In the genomic region with DNA sequence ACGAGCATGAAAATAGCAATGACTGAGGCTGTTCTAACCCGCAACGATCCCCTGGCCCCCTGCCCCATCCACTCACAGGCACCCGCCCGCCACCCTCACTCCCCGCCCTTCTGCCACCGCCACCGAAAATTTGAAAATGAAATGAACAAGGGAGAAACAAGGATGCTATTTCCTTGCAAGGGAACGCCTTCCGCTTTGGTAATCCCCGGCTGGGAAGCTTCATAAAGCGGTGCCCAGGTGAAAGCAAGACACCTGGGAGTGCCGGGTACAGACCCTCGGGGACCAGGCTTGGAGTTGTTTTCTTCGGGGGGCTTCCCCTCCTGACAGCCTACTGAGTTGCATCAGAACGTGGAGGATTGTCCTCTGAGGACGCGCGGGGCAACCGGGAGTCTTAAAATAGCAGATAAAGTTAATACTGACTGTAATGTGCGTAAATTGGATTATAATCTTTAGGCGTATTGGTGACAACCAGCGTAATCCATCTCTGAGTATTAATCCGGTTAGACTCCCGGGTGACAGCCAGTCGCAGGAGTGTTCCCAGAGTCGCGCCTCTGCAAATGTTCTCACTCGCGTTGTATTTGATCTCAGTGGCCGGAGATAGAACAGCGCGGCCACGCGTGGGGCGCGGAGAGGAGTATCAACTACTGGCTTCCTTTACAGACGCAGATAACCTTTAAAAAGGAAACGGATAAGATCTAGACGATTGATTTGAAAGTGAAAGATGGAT, we compare ENCODE assay signal across 8 cellular contexts. TPM values are rescaled to one million over a fixed set of nuclear protein-coding genes. Genes with fewer than 3 reads are reported as not detected.
DNase-seq lines count a peak whose midpoint lies in the region; ATAC-seq and TF ChIP-seq lines count a peak whose summit lies in the region.

No MANE protein-coding gene starts in this region.

- CTCF ChIA-PET in Caco-2 (lab: Charles Lee), result interaction anchor here (0.8 to 3.7 kb wide), 11 partner anchors 11 to 488 kb away, joined by 3 to 32 read pairs (median 4); a partner anchor contains a TSS
- CTCF ChIA-PET in HEK293T (lab: Yijun Ruan, JAX), result no interaction called here

- H3K4me2 ChIP-seq in hepatocyte, result peak overlapping the region; percentile 96

- H3K4me3 ChIP-seq in Caco-2 (ENCODE audit: low read depth, low read length) (peak overlapping the region; percentile 62), Peyer's patch (peak overlapping the region; percentile 69 to 98 (median 82)), hepatocyte (peak overlapping the region; percentile 53), skeletal muscle cell (ENCODE audit: low read depth, low read length) (peak overlapping the region; percentile 91)

- H3K4me3 Mint-ChIP-seq in Caco-2 (ENCODE audit: unreplicated experiment), result peak overlapping the region; percentile 69
- peak overlapping the region; percentile 94 for H3K4me3 Mint-ChIP-seq in activated naive CD4-positive, alpha-beta T cell treated with anti-CD3 and anti-CD28 coated beads, Interleukin-2, amount 50 U/mL, for 24 hours

- H3K27me3 ChIP-seq in Caco-2 (replicated peaks; ENCODE audit: control insufficient read depth, insufficient read depth, low read length) (no peaks in the 10 kb centered on the region), Peyer's patch (no peaks in the 10 kb centered on the region), hepatocyte (no peaks in the 10 kb centered on the region)

- peaks cover 35% of the 10 kb centered on the region for H3K79me2 ChIP-seq in hepatocyte

- POLR2A ChIA-PET in Caco-2 (lab: Charles Lee), result interaction anchor here (0.8 to 1.5 kb wide), 4 partner anchors 9 to 61 kb away, joined by 3 to 9 read pairs (median 6); a partner anchor contains a TSS
- POLR2A ChIA-PET in HEK293T (lab: Yijun Ruan, JAX), result interaction anchor here (0.8 to 1.8 kb wide), 4 partner anchors 10 to 266 kb away, joined by 4 to 12 read pairs (median 4); a partner anchor contains a TSS

- H3K36me3 ChIP-seq in Caco-2 (ENCODE audit: control insufficient read depth, insufficient read depth, low read length) (no peaks in the 10 kb centered on the region), Peyer's patch (no peaks in the 10 kb centered on the region), hepatocyte (replicated peaks; ENCODE audit: insufficient read depth, low read depth) (no peaks in the 10 kb centered on the region)

- no peaks in the 10 kb centered on the region for H3K36me3 Mint-ChIP-seq in Caco-2 (ENCODE audit: insufficient read depth, unreplicated experiment)
- no peaks in the 10 kb centered on the region for H3K36me3 Mint-ChIP-seq in activated naive CD4-positive, alpha-beta T cell treated with anti-CD3 and anti-CD28 coated beads, Interleukin-2, amount 50 U/mL, for 24 hours

- H3K4me1 Mint-ChIP-seq in Caco-2 (ENCODE audit: low read depth, unreplicated experiment), result peaks cover 6% of the 10 kb centered on the region
- peaks cover 38% of the 10 kb centered on the region for H3K4me1 Mint-ChIP-seq in activated naive CD4-positive, alpha-beta T cell treated with anti-CD3 and anti-CD28 coated beads, Interleukin-2, amount 50 U/mL, for 24 hours

- H3K27ac ChIP-seq in Peyer's patch (peak overlapping the region; percentile 72 to 90 (median 87)), hepatocyte (no peak overlapping the region)

- H3K27me3 Mint-ChIP-seq in Caco-2 (ENCODE audit: insufficient read depth, unreplicated experiment), result no peaks in the 10 kb centered on the region
- no peaks in the 10 kb centered on the region for H3K27me3 Mint-ChIP-seq in activated naive CD4-positive, alpha-beta T cell treated with anti-CD3 and anti-CD28 coated beads, Interleukin-2, amount 50 U/mL, for 24 hours

- WGBS in hepatocyte (ENCODE audit: low lambda C conversion rate, missing lambda C conversion rate), result 1% methylated on average over 40 of the region's 40 CpGs

- no peak for ATAC-seq in GM18873 (IDR thresholded peaks at IDR 0.05; ENCODE audit: low FRiP score, unreplicated experiment)

- BruUV-seq in Caco-2 (replicated peaks; lab: Mats Ljungman, UMichigan), result no TSS peak

- no peak for TF ChIP-seq POLR2A in Peyer's patch (IDR thresholded peaks at IDR 0.05)

- intact Hi-C loops in Caco-2 (cut with micrococcal nuclease; ENCODE audit: unreplicated experiment), result loop anchor here (2.0 to 5.0 kb wide), 6 partner anchors 146 to 474 kb away; no protein-coding TSS in a partner anchor

- no peak overlapping the region for H3K27ac Mint-ChIP-seq in Caco-2 (ENCODE audit: unreplicated experiment)
- peak overlapping the region; percentile 93 for H3K27ac Mint-ChIP-seq in activated naive CD4-positive, alpha-beta T cell treated with anti-CD3 and anti-CD28 coated beads, Interleukin-2, amount 50 U/mL, for 24 hours

- no peaks in the 10 kb centered on the region for H3K9me3 Mint-ChIP-seq in Caco-2 (ENCODE audit: unreplicated experiment)
- H3K9me3 Mint-ChIP-seq in activated naive CD4-positive, alpha-beta T cell treated with anti-CD3 and anti-CD28 coated beads, Interleukin-2, amount 50 U/mL, for 24 hours, result no peaks in the 10 kb centered on the region

- peak overlapping the region; percentile 89 for H2AFZ ChIP-seq in hepatocyte

- DNase-seq in Caco-2 (peak; percentile 10 to 26), HEK293T (ENCODE audit: extremely low spot score) (peak; percentile 32), Peyer's patch (peak; percentile 57 to 81 (median 59)), hepatocyte (ENCODE audit: low spot score) (peak; percentile 26), skeletal muscle cell (ENCODE audit: low read depth) (no peak), MV-4-11 (lab: John Stamatoyannopoulos, UW) (no peak)

- peaks cover 5% of the 10 kb centered on the region; the same call in 1 of the 2 replicates for H3K4me1 ChIP-seq in Caco-2
- peaks cover 0 to 24% (median 6%) of the 10 kb centered on the region in 4 donors for H3K4me1 ChIP-seq in Peyer's patch
- H3K4me1 ChIP-seq in hepatocyte (ENCODE audit: insufficient read depth), result peaks cover 7% of the 10 kb centered on the region

- TF ChIP-seq CTCF in Caco-2 (IDR thresholded peaks at IDR 0.05; ENCODE audit: insufficient read depth in 1 of 2, low read depth in 1 of 2, low read length in 1 of 2, severe bottlenecking in 1 of 2, unreplicated experiment in 1 of 2) (no peak), Peyer's patch (IDR thresholded peaks at IDR 0.05) (peak in 1 of 6 experiments; percentile 26), hepatocyte (IDR thresholded peaks at IDR 0.05; ENCODE audit: poor library complexity) (no peak)

- no peaks in the 10 kb centered on the region for H4K20me1 ChIP-seq in hepatocyte (ENCODE audit: insufficient read depth, poor library complexity, severe bottlenecking)

- H3K9me3 ChIP-seq in Caco-2 (no peaks in the 10 kb centered on the region), Peyer's patch (no peaks in the 10 kb centered on the region), hepatocyte (ENCODE audit: low read depth) (no peaks in the 10 kb centered on the region)

- no peaks in the 10 kb centered on the region for H3K9me2 ChIP-seq in hepatocyte (replicated peaks; ENCODE audit: insufficient read depth)

TF ChIP-seq in HEK293T, 16 proteins besides CTCF, POLR2A, EP300 and RAD21:
- TF ChIP-seq TARDBP (IDR thresholded peaks at IDR 0.05), result peak; percentile 14; the same call in 1 of the 2 replicates
- no peak for TF ChIP-seq L3MBTL2 (conservative IDR thresholded peaks at IDR 0.05)
- TF ChIP-seq, protein P1, sequence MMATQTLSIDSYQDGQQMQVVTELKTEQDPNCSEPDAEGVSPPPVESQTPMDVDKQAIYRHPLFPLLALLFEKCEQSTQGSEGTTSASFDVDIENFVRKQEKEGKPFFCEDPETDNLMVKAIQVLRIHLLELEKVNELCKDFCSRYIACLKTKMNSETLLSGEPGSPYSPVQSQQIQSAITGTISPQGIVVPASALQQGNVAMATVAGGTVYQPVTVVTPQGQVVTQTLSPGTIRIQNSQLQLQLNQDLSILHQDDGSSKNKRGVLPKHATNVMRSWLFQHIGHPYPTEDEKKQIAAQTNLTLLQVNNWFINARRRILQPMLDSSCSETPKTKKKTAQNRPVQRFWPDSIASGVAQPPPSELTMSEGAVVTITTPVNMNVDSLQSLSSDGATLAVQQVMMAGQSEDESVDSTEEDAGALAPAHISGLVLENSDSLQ (IDR thresholded peaks at IDR 0.05), result 0 out of 2 replicates have a peak, but pooled peaks have one; percentile 9

RNA-seq across cellular contexts. Expression of a gene that starts 0.9 kb away (rescaled TPM):
- total RNA-seq in Caco-2 (2022) (22.0 and 24.4 TPM in 2 replicates), Peyer's patch (10 to 100 TPM; 15.1 to 30.5 (median 18.4) TPM), hepatocyte (38.3 and 39.2 TPM in 2 replicates)
- 13.6 and 13.7 TPM in 2 replicates for polyA plus RNA-seq in hepatocyte

Comparison
In these comparisons a context has a peak if more than half of its experiments do, and no peak if none do; other contexts are left out.
1. DNase-seq: peak in Caco-2 (2 of 2), HEK293T (single experiment), Peyer's patch (3 of 3) and hepatocyte (single experiment); none in skeletal muscle cell (single experiment) and MV-4-11 (single experiment).
2. Peak in every context shown above with its lines, with median percentiles within 50 percentile points of each other: H3K4me3 ChIP-seq.